In genomic region chr14:105312973-105313372, GRCh38 we compare ENCODE assay signal across 11 cellular contexts. TPM values are rescaled to one million over a fixed set of nuclear protein-coding genes. Genes with fewer than 3 reads are reported as not detected.
DNase-seq lines count a peak whose midpoint lies in the region; ATAC-seq and TF ChIP-seq lines count a peak whose summit lies in the region.
"Had no signal": no experiment of that assay in that cellular context is flagged by ENCODE, and none has a peak within 500 bp of the region (broad histone marks: within the 10 kb centered on the region; RNA-seq: fewer than 3 reads in every experiment).

No MANE protein-coding gene starts in this region.

- DNase-seq in T-helper 1 cell (no peak), T-cell (no peak), hippocampal formation (lab: John Stamatoyannopoulos, UW) (peak; percentile 54 to 63), sigmoid colon (no peak), SK-N-DZ (ENCODE audit: low spot score) (no peak), DMS53 (lab: John Stamatoyannopoulos, UW) (no peak)
- DNase-seq: NCI-H1417, testis had no signal

- no peaks in the 10 kb centered on the region for H3K9me3 Mint-ChIP-seq in T-helper 1 cell treated with Interleukin-12 subunit alpha and Interleukin-12 subunit beta and Interleukin-4 antibody, amounts not matched to agents 30 μg/mL and 1 μg/mL, for 36 hours
- H3K9me3 Mint-ChIP-seq in T-cell = no peaks in the 10 kb centered on the region

- ATAC-seq in T-cell (replicated peaks in 1 of 4) = no peak
- no peak for ATAC-seq in GM19452 (IDR thresholded peaks at IDR 0.05; ENCODE audit: unreplicated experiment)

- H3K4me3 ChIP-seq in sigmoid colon = no peak overlapping the region

- intact Hi-C loops in sigmoid colon (cut with DNase I) = loop anchor here (5.0 to 10.0 kb wide), 3 partner anchors 68 to 169 kb away; partner anchors contain the start of genes BTBD6 and MTA1

- no peaks in the 10 kb centered on the region for H3K27me3 Mint-ChIP-seq in T-helper 1 cell treated with Interleukin-12 subunit alpha and Interleukin-12 subunit beta and Interleukin-4 antibody, amounts not matched to agents 30 μg/mL and 1 μg/mL, for 36 hours (ENCODE audit: low read depth)
- H3K27me3 Mint-ChIP-seq in T-cell = no peaks in the 10 kb centered on the region

- CTCF ChIA-PET in T-cell (lab: Charles Lee) = interaction anchor here in 1 of 2 donors (0.6 kb wide), 1 partner anchor 8 kb away, joined by 3 read pairs; no protein-coding TSS in a partner anchor

- WGBS in sigmoid colon, 2 donors = 93 to 94% methylated on average over 13 of the region's 13 CpGs

- no peaks in the 10 kb centered on the region for H3K27me3 ChIP-seq in sigmoid colon
- H3K27me3 ChIP-seq: adrenal gland, testis had no signal

- no peak for TF ChIP-seq POLR2A in sigmoid colon (IDR thresholded peaks at IDR 0.05)

- H3K27ac Mint-ChIP-seq in T-helper 1 cell treated with Interleukin-12 subunit alpha and Interleukin-12 subunit beta and Interleukin-4 antibody, amounts not matched to agents 30 μg/mL and 1 μg/mL, for 36 hours = no peak overlapping the region
- no peak overlapping the region for H3K27ac Mint-ChIP-seq in T-cell

- POLR2A ChIA-PET in T-cell (lab: Charles Lee) = no interaction called here

- H3K36me3 ChIP-seq in sigmoid colon = no peaks in the 10 kb centered on the region
- H3K36me3 ChIP-seq: adrenal gland had no signal

- no peak for TF ChIP-seq CTCF in sigmoid colon (IDR thresholded peaks at IDR 0.05)

- peak overlapping the region; percentile 82 for H3K4me3 Mint-ChIP-seq in T-helper 1 cell treated with Interleukin-12 subunit alpha and Interleukin-12 subunit beta and Interleukin-4 antibody, amounts not matched to agents 30 μg/mL and 1 μg/mL, for 36 hours
- H3K4me3 Mint-ChIP-seq in T-cell = peak overlapping the region; percentile 74 to 80 (median 79)

- H3K4me1 Mint-ChIP-seq in T-helper 1 cell treated with Interleukin-12 subunit alpha and Interleukin-12 subunit beta and Interleukin-4 antibody, amounts not matched to agents 30 μg/mL and 1 μg/mL, for 36 hours (ENCODE audit: low read depth) = peaks cover 11% of the 10 kb centered on the region
- peaks cover 14 to 26% (median 18%) of the 10 kb centered on the region in 3 donors for H3K4me1 Mint-ChIP-seq in T-cell

- peaks cover 0 to 43% (median 37%) of the 10 kb centered on the region in 4 donors for H3K4me1 ChIP-seq in sigmoid colon

- peak overlapping the region; percentile 91 to 98 (median 94) for H3K27ac ChIP-seq in sigmoid colon

- TF ChIP-seq EP300 in sigmoid colon (IDR thresholded peaks at IDR 0.05) = no peak

- H3K36me3 Mint-ChIP-seq in T-helper 1 cell treated with Interleukin-12 subunit alpha and Interleukin-12 subunit beta and Interleukin-4 antibody, amounts not matched to agents 30 μg/mL and 1 μg/mL, for 36 hours (ENCODE audit: low read depth) = no peaks in the 10 kb centered on the region
- no peaks in the 10 kb centered on the region for H3K36me3 Mint-ChIP-seq in T-cell

- H3K9me3 ChIP-seq in sigmoid colon = no peaks in the 10 kb centered on the region
- H3K9me3 ChIP-seq: adrenal gland, testis had no signal

RNA-seq across cellular contexts. Expression of gene PACS2, which starts 1.6 kb away (rescaled TPM):
- total RNA-seq in T-cell = 10 to 100 TPM; 70.9 to 86.9 (median 78.0) TPM
- 10 to 100 TPM; 38.7 to 90.6 (median 47.4) TPM for total RNA-seq in sigmoid colon
- 10 to 100 TPM; 19.8 to 49.6 (median 21.3) TPM for polyA plus RNA-seq in sigmoid colon
- 21.0 and 31.3 TPM in 2 replicates for polyA plus RNA-seq in SK-N-DZ (2014; cell fraction: cytosol; rRNA removed)
- polyA plus RNA-seq in SK-N-DZ (2014; cell fraction: nucleus; rRNA removed) = 175 and 199 TPM in 2 replicates

RNA-seq across cellular contexts. Expression of gene BRF1, which starts 12.2 kb away (rescaled TPM):
- total RNA-seq in T-cell = 10 to 100 TPM; 57.7 to 70.5 (median 66.5) TPM
- 10 to 100 TPM; 19.3 to 39.2 (median 28.5) TPM for total RNA-seq in sigmoid colon
- polyA plus RNA-seq in sigmoid colon = 10 to 100 TPM in 2 of 3 donors, 1 to 10 TPM in 1; 9.0 to 23.7 (median 12.6) TPM
- polyA plus RNA-seq in SK-N-DZ (2014; cell fraction: cytosol; rRNA removed) = 19.0 and 21.0 TPM in 2 replicates
- polyA plus RNA-seq in SK-N-DZ (2014; cell fraction: nucleus; rRNA removed) = 39.7 and 48.3 TPM in 2 replicates

Comparison
In these comparisons a context has a peak if more than half of its experiments do, and no peak if none do; other contexts are left out.
1. DNase-seq: peak in hippocampal formation (2 of 2); none in T-helper 1 cell (0 of 5), T-cell (0 of 34), sigmoid colon (single experiment), SK-N-DZ (single experiment) and DMS53 (single experiment).